ENCODE assay signal across 2 cellular contexts in genomic region chr12:89379839-89380467, GRCh38.
TF ChIP-seq lines count a peak whose summit lies in the region.

No MANE protein-coding gene starts in this region.

TF ChIP-seq in A549, 52 proteins besides CTCF, POLR2A, EP300 and RAD21:
- TF ChIP-seq KDM5A (IDR thresholded peaks at IDR 0.05) = no peak
- no peak for TF ChIP-seq JUN (IDR thresholded peaks at IDR 0.05)
- peak; percentile 53 for TF ChIP-seq MAFK (IDR thresholded peaks at IDR 0.05; ENCODE audit: partially characterized antibody)
- no peak for TF ChIP-seq ZC3H11A (IDR thresholded peaks at IDR 0.05)
- no peak for TF ChIP-seq JUNB (IDR thresholded peaks at IDR 0.05)
- TF ChIP-seq HDAC2 (IDR thresholded peaks at IDR 0.05) = no peak
- no peak for TF ChIP-seq TP53 (CRISPR knock-in tag; IDR thresholded peaks at IDR 0.05)
- TF ChIP-seq RFX5 (IDR thresholded peaks at IDR 0.05) = no peak

TF ChIP-seq in K562, 482 proteins besides CTCF, POLR2A, EP300 and RAD21:
- TF ChIP-seq MAFG (tag; conservative IDR thresholded peaks at IDR 0.05) = 0 out of 2 replicates have a peak, but pooled peaks have one; percentile 20
- TF ChIP-seq C11orf30 (IDR thresholded peaks at IDR 0.05; ENCODE audit: low read depth) = peak; percentile 30; the same call in 1 of the 2 replicates
- TF ChIP-seq ILK (tag; IDR thresholded peaks at IDR 0.05; ENCODE audit: borderline replicate concordance, low read depth) = no peak
- 0 out of 4 replicates have a peak, but pooled peaks have one; percentile 9 to 15 for TF ChIP-seq KDM1A (IDR thresholded peaks at IDR 0.05)
